ENCODE assay signal across 8 cellular contexts in the genomic region with DNA sequence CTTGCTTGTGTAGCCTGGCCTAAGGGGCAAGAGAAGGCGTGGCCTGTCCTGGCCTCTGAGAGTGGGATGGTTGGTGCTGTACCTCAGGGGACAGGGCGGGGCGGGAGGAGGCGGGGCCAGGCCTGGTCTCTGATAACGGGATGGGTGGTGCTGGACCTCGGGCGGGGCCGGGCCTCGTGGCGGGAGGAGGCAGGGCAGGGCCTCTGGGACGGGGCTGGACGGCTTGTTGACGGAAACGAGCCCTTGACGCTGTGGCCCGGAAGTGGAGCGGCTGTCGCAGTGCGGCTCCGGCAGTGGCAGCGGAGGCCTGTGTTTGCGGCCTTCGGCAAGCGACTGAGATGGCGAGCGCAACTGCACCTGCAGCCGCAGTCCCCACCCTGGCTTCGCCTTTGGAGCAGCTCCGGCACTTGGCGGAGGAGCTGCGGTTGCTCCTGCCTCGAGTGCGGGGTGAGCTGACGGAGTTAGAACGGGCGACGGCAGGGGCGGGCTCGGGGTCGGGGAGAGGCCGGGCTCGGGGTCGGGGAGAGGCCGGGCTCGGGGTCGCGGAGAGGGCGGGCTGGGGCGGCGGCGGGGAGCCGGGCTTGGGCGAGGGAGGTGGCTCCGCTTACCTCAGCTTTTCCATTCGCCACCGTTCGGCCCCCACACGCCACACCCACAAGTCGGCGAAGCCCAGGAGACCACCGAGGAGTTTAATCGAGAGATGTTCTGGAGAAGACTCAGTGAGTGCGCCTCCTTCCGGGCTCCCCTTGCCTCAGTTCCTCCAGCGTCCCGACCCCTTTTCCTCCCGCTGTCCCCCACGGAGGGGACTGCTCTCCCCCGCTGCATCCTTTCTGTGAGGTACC. TPM values are rescaled to one million over a fixed set of nuclear protein-coding genes. Genes with fewer than 3 reads are reported as not detected.
DNase-seq lines count a peak whose midpoint lies in the region; ATAC-seq and TF ChIP-seq lines count a peak whose summit lies in the region.

A gene with protein sequence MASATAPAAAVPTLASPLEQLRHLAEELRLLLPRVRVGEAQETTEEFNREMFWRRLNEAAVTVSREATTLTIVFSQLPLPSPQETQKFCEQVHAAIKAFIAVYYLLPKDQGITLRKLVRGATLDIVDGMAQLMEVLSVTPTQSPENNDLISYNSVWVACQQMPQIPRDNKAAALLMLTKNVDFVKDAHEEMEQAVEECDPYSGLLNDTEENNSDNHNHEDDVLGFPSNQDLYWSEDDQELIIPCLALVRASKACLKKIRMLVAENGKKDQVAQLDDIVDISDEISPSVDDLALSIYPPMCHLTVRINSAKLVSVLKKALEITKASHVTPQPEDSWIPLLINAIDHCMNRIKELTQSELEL (plus strand): TSS at position 243 of the 842 bp plus-strand sequence. CDS start 96 bp downstream, at position 339.

- ATAC-seq in GM21723 (IDR thresholded peaks at IDR 0.05; ENCODE audit: unreplicated experiment) (peak; percentile 95), RWPE2 (ENCODE audit: low read depth) (peak; percentile 98)
- ATAC-seq in activated T-helper 17 cell treated with anti-CD3 and anti-CD28 coated beads, Interleukin-2, amount 50 U/mL, for 72 hours (replicated peaks): peak; percentile 98
- peak; percentile 79 to 86 for ATAC-seq in naive thymus-derived CD8-positive, alpha-beta T cell

- H3K4me3 Mint-ChIP-seq in activated T-helper 17 cell treated with anti-CD3 and anti-CD28 coated beads, Interleukin-2, amount 50 U/mL, for 72 hours: peak within 1 kb of the TSS; percentile 92
- peak within 1 kb of the TSS; percentile 91 to 97 (median 96) for H3K4me3 Mint-ChIP-seq in naive thymus-derived CD8-positive, alpha-beta T cell

- H3K4me3 ChIP-seq in RWPE2 (ENCODE audit: severe bottlenecking): peak within 1 kb of the TSS; percentile 43
- H3K4me3 ChIP-seq in fibroblast of mammary gland (ENCODE audit: control insufficient read depth, low read depth, low read length): peak within 1 kb of the TSS; percentile 84

- POLR2A ChIA-PET in naive thymus-derived CD8-positive, alpha-beta T cell (lab: Charles Lee): interaction anchor here (0.5 to 1.9 kb wide), 9 partner anchors 19 to 1674 kb away, joined by 3 to 10 read pairs (median 4); partner anchors contain the start of gene TMEM62

- H3K27ac ChIP-seq in RWPE2 (ENCODE audit: poor library complexity, severe bottlenecking): peak within 1 kb of the TSS; percentile 36

- H3K9me3 Mint-ChIP-seq in activated T-helper 17 cell treated with anti-CD3 and anti-CD28 coated beads, Interleukin-2, amount 50 U/mL, for 72 hours: no peaks in the 10 kb centered on the region
- H3K9me3 Mint-ChIP-seq in naive thymus-derived CD8-positive, alpha-beta T cell: no peaks in the 10 kb centered on the region

- peaks cover 16% of the 10 kb centered on the region for H3K4me1 Mint-ChIP-seq in activated T-helper 17 cell treated with anti-CD3 and anti-CD28 coated beads, Interleukin-2, amount 50 U/mL, for 72 hours
- peaks cover 14 to 49% (median 42%) of the 10 kb centered on the region in 4 donors for H3K4me1 Mint-ChIP-seq in naive thymus-derived CD8-positive, alpha-beta T cell

- H3K27me3 ChIP-seq in RWPE2 (ENCODE audit: insufficient read depth, poor library complexity, severe bottlenecking): no peaks in the 10 kb centered on the region

- no peaks in the 10 kb centered on the region for H3K27me3 Mint-ChIP-seq in activated T-helper 17 cell treated with anti-CD3 and anti-CD28 coated beads, Interleukin-2, amount 50 U/mL, for 72 hours
- no peaks in the 10 kb centered on the region for H3K27me3 Mint-ChIP-seq in naive thymus-derived CD8-positive, alpha-beta T cell

- DNase-seq in EL (peak; percentile 93), KG1 (lab: John Stamatoyannopoulos, UW) (peak; percentile 76), RWPE2 (ENCODE audit: low spot score) (peak; percentile 99), fibroblast of mammary gland (ENCODE audit: low read depth) (peak; percentile 70)
- peak; percentile 65 to 92 (median 82) for DNase-seq in naive thymus-derived CD8-positive, alpha-beta T cell
- DNase-seq in stimulated activated naive CD4-positive, alpha-beta T cell treated with Interleukin-2 at 50 U/mL for 16 hours (lab: John Stamatoyannopoulos, UW): peak; percentile 88

- H3K36me3 ChIP-seq in RWPE2 (ENCODE audit: low read depth): peaks cover 22% of the 10 kb centered on the region

- TF ChIP-seq CTCF in RWPE2 (IDR thresholded peaks at IDR 0.05; ENCODE audit: poor library complexity, severe bottlenecking) (peak; percentile 70), fibroblast of mammary gland (conservative IDR thresholded peaks at IDR 0.05; ENCODE audit: control insufficient read depth, insufficient read depth, low read depth, low read length) (peak; percentile 25)

- H3K36me3 Mint-ChIP-seq in activated T-helper 17 cell treated with anti-CD3 and anti-CD28 coated beads, Interleukin-2, amount 50 U/mL, for 72 hours (ENCODE audit: low read depth): peaks cover 73% of the 10 kb centered on the region
- peaks cover 0 to 33% (median 5%) of the 10 kb centered on the region in 3 donors for H3K36me3 Mint-ChIP-seq in naive thymus-derived CD8-positive, alpha-beta T cell

- no peaks in the 10 kb centered on the region for H3K9me3 ChIP-seq in RWPE2 (ENCODE audit: severe bottlenecking)

- no peaks in the 10 kb centered on the region for H3K4me1 ChIP-seq in RWPE2 (ENCODE audit: insufficient read depth, poor library complexity, severe bottlenecking)

- H3K27ac Mint-ChIP-seq in activated T-helper 17 cell treated with anti-CD3 and anti-CD28 coated beads, Interleukin-2, amount 50 U/mL, for 72 hours: peak within 1 kb of the TSS; percentile 96
- peak within 1 kb of the TSS; percentile 95 to 99 (median 98) for H3K27ac Mint-ChIP-seq in naive thymus-derived CD8-positive, alpha-beta T cell

RNA-seq across cellular contexts. Expression of the gene that starts here (rescaled TPM):
- 10 to 100 TPM; 63.1 to 66.8 TPM for total RNA-seq in activated T-helper 17 cell treated with anti-CD3 and anti-CD28 coated beads, Interleukin-2, amount 50 U/mL, for 72 hours
- 100 to 1,000 TPM; 132 to 143 TPM for total RNA-seq in naive thymus-derived CD8-positive, alpha-beta T cell
- polyA plus RNA-seq in naive thymus-derived CD8-positive, alpha-beta T cell: 100 to 1,000 TPM; 146 to 151 (median 147) TPM

Comparison
In these comparisons a context has a peak if more than half of its experiments do, and no peak if none do; other contexts are left out.
1. Peak in every context shown above with its lines: DNase-seq, ATAC-seq, H3K4me3 ChIP-seq and H3K27ac ChIP-seq.